Comparison of ENCODE assay signal across 8 cellular contexts in the genomic region with DNA sequence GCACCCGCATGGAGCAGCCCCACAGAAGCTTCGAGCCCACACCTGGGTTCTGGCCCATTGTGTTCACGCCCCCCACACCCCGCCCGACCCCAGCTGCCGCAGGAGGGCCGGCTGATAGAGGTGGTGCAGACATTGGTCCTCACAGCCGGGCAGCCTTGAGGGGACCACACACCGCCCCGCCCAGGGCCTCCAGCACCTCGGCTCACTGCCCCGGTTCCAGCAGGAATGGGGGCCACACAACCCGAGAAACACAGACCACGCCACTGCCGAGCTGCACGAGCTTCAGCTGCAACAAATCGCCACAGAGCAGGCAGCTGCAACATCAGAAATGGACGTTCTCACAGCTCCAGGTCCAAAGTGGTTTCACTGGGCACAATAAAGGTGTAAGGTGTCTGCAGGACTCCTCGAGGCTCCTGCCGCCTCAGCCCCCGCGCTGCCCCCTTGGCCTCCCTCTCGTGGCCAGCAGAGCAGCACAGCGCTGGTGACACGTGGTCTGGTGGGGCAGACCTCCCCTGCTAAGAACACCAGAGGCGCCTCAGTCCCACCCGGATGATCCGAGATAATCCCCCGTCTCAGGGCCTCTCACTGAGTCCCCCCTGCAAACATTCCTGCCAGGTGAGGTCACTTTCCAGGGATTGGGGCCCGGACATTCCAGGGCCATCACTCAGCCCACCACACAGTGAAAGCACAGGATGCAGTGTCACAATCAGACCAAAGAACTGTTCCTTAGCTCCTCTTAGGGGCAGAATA.
DNase-seq lines count a peak whose midpoint lies in the region; ATAC-seq and TF ChIP-seq lines count a peak whose summit lies in the region.

No MANE protein-coding gene starts in this region.

- no peak for TF ChIP-seq CTCF in cardiac fibroblast (IDR thresholded peaks at IDR 0.05; ENCODE audit: low read depth, low read length)
- no peak for TF ChIP-seq CTCF in left lung (IDR thresholded peaks at IDR 0.05)
- no peak for TF ChIP-seq CTCF in GM10266 (IDR thresholded peaks at IDR 0.05; ENCODE audit: control insufficient read depth, insufficient read depth, low read depth, missing control alignments)

- H3K27ac ChIP-seq in left lung = no peak overlapping the region

- H3K4me3 ChIP-seq in cardiac fibroblast (replicated peaks in 1 of 2; ENCODE audit: low read depth in 2 of 2, low read length in 2 of 2) = no peak overlapping the region
- H3K4me3 ChIP-seq in left lung = no peak overlapping the region

- ATAC-seq in left lung (peak; percentile 64), HG02973 (IDR thresholded peaks at IDR 0.05; ENCODE audit: unreplicated experiment) (no peak)

- peaks cover 0 to 7% of the 10 kb centered on the region in 2 donors for H3K4me1 ChIP-seq in left lung

- H3K27me3 ChIP-seq in left lung = peaks cover 0 to 61% of the 10 kb centered on the region in 2 donors

- no peaks in the 10 kb centered on the region for H3K36me3 ChIP-seq in left lung

- intact Hi-C loops in left lung (cut with DNase I) = no loop called here

- H3K9me3 ChIP-seq in left lung = no peaks in the 10 kb centered on the region

- DNase-seq in A172 (ENCODE audit: low spot score) (peak; percentile 99), HS-27A (ENCODE audit: low read depth) (peak; percentile 98), cardiac fibroblast (ENCODE audit: low read depth in 2 of 2) (peak; percentile 82 to 94), left lung (peak; percentile 26 to 70), NCI-H146 treated with DMSO at 0.1 percent for 48 hours (lab: John Stamatoyannopoulos, UW; ENCODE audit: unreplicated experiment) (no peak), GM10266 (ENCODE audit: extremely low spot score) (no peak), RPMI8226 (no peak)

Comparison
In these comparisons a context has a peak if more than half of its experiments do, and no peak if none do; other contexts are left out.
1. DNase-seq: peak in A172 (single experiment), HS-27A (single experiment), cardiac fibroblast (2 of 2) and left lung (2 of 2); none in NCI-H146 treated with DMSO at 0.1 percent for 48 hours (single experiment), GM10266 (single experiment) and RPMI8226 (single experiment).